ENCODE assay signal across 10 cellular contexts in genomic region chr3:169659858-169660614, GRCh38. TPM values are rescaled to one million over a fixed set of nuclear protein-coding genes. Genes with fewer than 3 reads are reported as not detected.
DNase-seq lines count a peak whose midpoint lies in the region; ATAC-seq and TF ChIP-seq lines count a peak whose summit lies in the region.
"Had no signal": no experiment of that assay in that cellular context is flagged by ENCODE, and none has a peak within 500 bp of the region (broad histone marks: within the 10 kb centered on the region; RNA-seq: fewer than 3 reads in every experiment).

No MANE protein-coding gene starts in this region.

- peak overlapping the region; percentile 29 for H3K14ac ChIP-seq in trophoblast cell (ENCODE audit: low read length)

- POLR2A ChIA-PET in activated CD8-positive, alpha-beta T cell treated with anti-CD3 and anti-CD28 coated beads for 36 hours (lab: Charles Lee) = no interaction called here

- CTCF ChIA-PET in Calu3 (lab: Charles Lee) = interaction anchor here (0.9 to 2.5 kb wide), 4 partner anchors 53 to 521 kb away, joined by 6 to 10 read pairs (median 9); no protein-coding TSS in a partner anchor
- CTCF ChIA-PET in activated CD8-positive, alpha-beta T cell treated with anti-CD3 and anti-CD28 coated beads for 36 hours (lab: Charles Lee) = interaction anchor here (1.0 to 1.5 kb wide), 4 partner anchors 8 to 84 kb away, joined by 3 to 6 read pairs (median 4); no protein-coding TSS in a partner anchor

- H3K27me3 ChIP-seq in right atrium auricular region (peaks cover 8 to 21% of the 10 kb centered on the region in 2 donors), trophoblast cell (ENCODE audit: insufficient read depth, low read length) (peaks cover 20% of the 10 kb centered on the region), BE2C (peaks cover 83% of the 10 kb centered on the region)

- peak overlapping the region; percentile 13 for H2BK12ac ChIP-seq in trophoblast cell (ENCODE audit: low read length)

- peak overlapping the region; percentile 16 for H3K18ac ChIP-seq in trophoblast cell (ENCODE audit: low read length)

- peak overlapping the region; percentile 9 for H2AK5ac ChIP-seq in trophoblast cell (ENCODE audit: low read length)

- H2BK120ac ChIP-seq in trophoblast cell (ENCODE audit: insufficient read depth, low read length, poor library complexity) = peak overlapping the region; percentile 16

- intact Hi-C loops in Calu3 (cut with micrococcal nuclease; ENCODE audit: unreplicated experiment) = loop anchor here (2.0 kb wide), 1 partner anchor 417 kb away; no protein-coding TSS in a partner anchor
- intact Hi-C loops in activated CD8-positive, alpha-beta T cell treated with anti-CD3 and anti-CD28 coated beads for 36 hours (cut with micrococcal nuclease) = loop anchor here (2.0 kb wide), 1 partner anchor 511 kb away; no protein-coding TSS in a partner anchor

- no peak overlapping the region for H3K4ac ChIP-seq in trophoblast cell (ENCODE audit: low read depth, low read length)

- no peak overlapping the region for H3K9ac ChIP-seq in trophoblast cell (ENCODE audit: low read length)

- peaks cover 0 to 39% of the 10 kb centered on the region in 2 donors for H3K4me1 ChIP-seq in right atrium auricular region
- peaks cover 9 to 14% of the 10 kb centered on the region in 2 experiments for H3K4me1 ChIP-seq in trophoblast cell (ENCODE audit: control insufficient read depth in 1 of 2, insufficient read depth in 2 of 2, low read length in 2 of 2)
- peaks cover 3% of the 10 kb centered on the region; the same call in 1 of the 2 replicates for H3K4me1 ChIP-seq in BE2C

- H4K8ac ChIP-seq in trophoblast cell (ENCODE audit: low read depth, low read length) = no peak overlapping the region

- no TSS peak for BruUV-seq in Calu3 (replicated peaks; lab: Mats Ljungman, UMichigan)

- H3K27ac Mint-ChIP-seq in Calu3 (ENCODE audit: unreplicated experiment) = peak overlapping the region; percentile 60
- no peak overlapping the region for H3K27ac Mint-ChIP-seq in activated CD8-positive, alpha-beta T cell treated with anti-CD3 and anti-CD28 coated beads for 36 hours

- no peak overlapping the region for H2AFZ ChIP-seq in trophoblast cell (ENCODE audit: insufficient read depth, low read length, poor library complexity)

- H3K4me3 ChIP-seq in right atrium auricular region (peak overlapping the region; percentile 62 to 72), trophoblast cell (ENCODE audit: low read depth, low read length) (no peak overlapping the region), BE2C (ENCODE audit: low read depth, low read length) (no peak overlapping the region)

- no peak overlapping the region for H3K23ac ChIP-seq in trophoblast cell (ENCODE audit: low read length)

- no peaks in the 10 kb centered on the region for H3K9me3 Mint-ChIP-seq in Calu3 (ENCODE audit: low read depth, unreplicated experiment)
- no peaks in the 10 kb centered on the region for H3K9me3 Mint-ChIP-seq in activated CD8-positive, alpha-beta T cell treated with anti-CD3 and anti-CD28 coated beads for 36 hours

- no CpG with 5 or more reads among the region's 23 CpGs for WGBS in trophoblast cell (ENCODE audit: extremely low coverage, insufficient coverage, insufficient read length)

- peaks cover 30% of the 10 kb centered on the region for H3K79me1 ChIP-seq in trophoblast cell (ENCODE audit: low read length)

- peaks cover 79% of the 10 kb centered on the region for H3K36me3 Mint-ChIP-seq in Calu3 (ENCODE audit: insufficient read depth, unreplicated experiment)
- H3K36me3 Mint-ChIP-seq in activated CD8-positive, alpha-beta T cell treated with anti-CD3 and anti-CD28 coated beads for 36 hours (ENCODE audit: low read depth) = no peaks in the 10 kb centered on the region

- H2BK5ac ChIP-seq in trophoblast cell (ENCODE audit: low read depth, low read length, poor library complexity) = no peak overlapping the region

- ATAC-seq in activated CD8-positive, alpha-beta T cell treated with anti-CD3 and anti-CD28 coated beads for 36 hours = no peak
- ATAC-seq in GM18868 (IDR thresholded peaks at IDR 0.05; ENCODE audit: unreplicated experiment) = no peak

- peak overlapping the region; percentile 85 to 90 for H3K27ac ChIP-seq in right atrium auricular region
- no peak overlapping the region for H3K27ac ChIP-seq in trophoblast cell (ENCODE audit: low read depth, low read length)

- H3K27me3 Mint-ChIP-seq in Calu3 (ENCODE audit: unreplicated experiment) = no peaks in the 10 kb centered on the region
- peaks cover 68% of the 10 kb centered on the region for H3K27me3 Mint-ChIP-seq in activated CD8-positive, alpha-beta T cell treated with anti-CD3 and anti-CD28 coated beads for 36 hours

- peak overlapping the region; percentile 79 for H3K4me3 Mint-ChIP-seq in Calu3 (ENCODE audit: low read depth, unreplicated experiment)
- H3K4me3 Mint-ChIP-seq in activated CD8-positive, alpha-beta T cell treated with anti-CD3 and anti-CD28 coated beads for 36 hours = no peak overlapping the region

- H3K79me2 ChIP-seq in trophoblast cell (ENCODE audit: control insufficient read depth, insufficient read depth, low read length, poor library complexity) = peaks cover 10% of the 10 kb centered on the region

- H3K36me3 ChIP-seq in right atrium auricular region (no peaks in the 10 kb centered on the region), trophoblast cell (ENCODE audit: control insufficient read depth in 1 of 2, insufficient read depth in 2 of 2, low read length in 2 of 2) (no peaks in the 10 kb centered on the region), BE2C (no peaks in the 10 kb centered on the region)

- H3K9me3 ChIP-seq in right atrium auricular region (no peaks in the 10 kb centered on the region), trophoblast cell (ENCODE audit: insufficient read depth, low read depth, low read length) (no peaks in the 10 kb centered on the region), BE2C (no peaks in the 10 kb centered on the region)

- TF ChIP-seq CTCF in Calu3 (IDR thresholded peaks at IDR 0.05; ENCODE audit: unreplicated experiment) (no peak), right atrium auricular region (IDR thresholded peaks at IDR 0.05) (no peak), BE2C (IDR thresholded peaks at IDR 0.05; ENCODE audit: low read depth, low read length) (no peak)
- no peak for TF ChIP-seq CTCF in activated CD8-positive, alpha-beta T cell treated with anti-CD3 and anti-CD28 coated beads for 36 hours (IDR thresholded peaks at IDR 0.05)

- peak; percentile 41 for DNase-seq in Calu3
- DNase-seq in activated CD8-positive, alpha-beta T cell treated with anti-CD3 and anti-CD28 coated beads for 36 hours = peak; percentile 20
- DNase-seq in right atrium auricular region (ENCODE audit: low spot score) = no peak
- DNase-seq in trophoblast cell = no peak
- no peak for DNase-seq in AG20443 (ENCODE audit: low spot score)
- no peak for DNase-seq in BE2C
- no peak for DNase-seq in NCI-H1105 (lab: John Stamatoyannopoulos, UW)
- DNase-seq: DMS79; effector CD8-positive, alpha-beta T cell had no signal

- H4K12ac ChIP-seq in trophoblast cell (ENCODE audit: low read depth, low read length) = no peak overlapping the region

- peaks cover 51% of the 10 kb centered on the region for H3K4me1 Mint-ChIP-seq in Calu3 (ENCODE audit: low read depth, unreplicated experiment)
- H3K4me1 Mint-ChIP-seq in activated CD8-positive, alpha-beta T cell treated with anti-CD3 and anti-CD28 coated beads for 36 hours (ENCODE audit: low read depth) = peaks cover 37% of the 10 kb centered on the region

- peak overlapping the region; percentile 41 for H4K91ac ChIP-seq in trophoblast cell (ENCODE audit: low read depth, low read length)

- peak overlapping the region; percentile 25 for H3K4me2 ChIP-seq in trophoblast cell (ENCODE audit: low read length)

RNA-seq across cellular contexts. Expression of gene MECOM, which starts 3.5 kb away (rescaled TPM):
- total RNA-seq in Calu3 (2022) (137 and 139 TPM in 2 replicates), right atrium auricular region (10 to 100 TPM; 11.1 to 17.6 TPM)
- total RNA-seq in activated CD8-positive, alpha-beta T cell treated with anti-CD3 and anti-CD28 coated beads for 36 hours = not detected
- polyA plus RNA-seq in trophoblast cell (2013) = 8.6 and 8.7 TPM in 2 replicates
- polyA plus RNA-seq in BE2C (2012; ENCODE audit: insufficient read depth, insufficient read length, low read depth) = 5.1 TPM

Comparison
In these comparisons a context has a peak if more than half of its experiments do, and no peak if none do; other contexts are left out.
1. DNase-seq: peak in Calu3 (single experiment) and activated CD8-positive, alpha-beta T cell treated with anti-CD3 and anti-CD28 coated beads for 36 hours (single experiment); none in right atrium auricular region (single experiment), trophoblast cell (0 of 2), AG20443 (single experiment), BE2C (single experiment) and NCI-H1105 (single experiment).
2. H3K4me3 ChIP-seq: peak in right atrium auricular region (2 of 2); none in trophoblast cell (single experiment) and BE2C (single experiment).
3. RNA of gene MECOM, which starts 3.5 kb away (total RNA-seq): 137 to 139 TPM in Calu3 and 11.1 to 17.6 TPM in right atrium auricular region; not detected in activated CD8-positive, alpha-beta T cell treated with anti-CD3 and anti-CD28 coated beads for 36 hours; every median in the first group is over 10 times any median in the second.